Comparison of ENCODE assay signal across 20 cellular contexts in the genomic region with DNA sequence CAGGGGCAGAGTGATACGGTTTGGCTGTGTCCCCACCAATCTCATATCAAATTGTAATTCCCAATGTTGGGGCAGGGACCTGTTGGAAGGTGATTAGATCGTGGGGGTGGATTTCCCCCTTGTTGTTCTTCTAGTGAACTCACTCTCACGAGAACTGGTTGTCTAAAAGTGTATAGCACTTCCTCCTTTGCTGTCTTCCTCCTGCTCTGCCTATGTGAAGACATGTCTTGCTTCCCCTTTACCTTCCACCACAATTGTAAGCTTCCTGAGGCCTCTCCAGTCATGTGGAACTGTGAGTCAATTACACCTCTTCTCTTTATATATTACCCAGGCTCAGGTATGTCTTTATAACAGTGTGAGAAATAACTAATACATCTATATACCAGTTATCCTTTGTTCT.
"Had no signal": no experiment of that assay in that cellular context is flagged by ENCODE, and none has a peak within 500 bp of the region (broad histone marks: within the 10 kb centered on the region; RNA-seq: fewer than 3 reads in every experiment).

No MANE protein-coding gene starts in this region.

- H3K4me1 Mint-ChIP-seq: activated naive CD4-positive, alpha-beta T cell treated with anti-CD3 and anti-CD28 coated beads, Interleukin-2, amount 10 ng/mL, durations not matched to agents 7 days and 5 days; activated naive CD8-positive, alpha-beta T cell treated with anti-CD3 and anti-CD28 coated beads, Interleukin-2, amount 50 U/mL, for 24 hours; naive thymus-derived CD8-positive, alpha-beta T cell had no signal

- DNase-seq: activated CD4-positive, alpha-beta T cell treated with anti-CD3 and anti-CD28 coated beads, Interleukin-2, amount 50 U/mL, for 1 hour; activated CD4-positive, CD25-positive, alpha-beta regulatory T cell treated with anti-CD3 and anti-CD28 coated beads, Interleukin-2, amount 50 U/mL, for 72 hours; activated CD8-positive, alpha-beta memory T cell treated with anti-CD3 and anti-CD28 coated beads, Interleukin-2, amount 50 U/mL, for 4 hours; activated effector memory CD4-positive, alpha-beta T cell treated with Interleukin-2 at 50 U/mL for 16 hours; activated naive CD4-positive, alpha-beta T cell treated with anti-CD3 and anti-CD28 coated beads, Interleukin-2, amount 10 ng/mL, durations not matched to agents 7 days and 5 days; activated naive CD8-positive, alpha-beta T cell treated with anti-CD3 and anti-CD28 coated beads, Interleukin-2, amount 50 U/mL, for 24 hours; activated T-cell treated with anti-CD3 and anti-CD28 coated beads, Interleukin-2, amount 50 U/mL, for 48 hours; anterior cingulate cortex; brain microvascular endothelial cell; central memory CD4-positive, alpha-beta T cell; colonic mucosa; foreskin keratinocyte; glutamatergic neuron; lower lobe of right lung; naive thymus-derived CD8-positive, alpha-beta T cell; ovary; right lobe of liver; small intestine; stimulated activated CD4-positive, alpha-beta T cell treated with anti-CD3 and anti-CD28 coated beads, Interleukin-4, amount 100 ng/mL, for 1 hour had no signal

- H3K27ac Mint-ChIP-seq: activated naive CD4-positive, alpha-beta T cell treated with anti-CD3 and anti-CD28 coated beads, Interleukin-2, amount 10 ng/mL, durations not matched to agents 7 days and 5 days; activated naive CD8-positive, alpha-beta T cell treated with anti-CD3 and anti-CD28 coated beads, Interleukin-2, amount 50 U/mL, for 24 hours; naive thymus-derived CD8-positive, alpha-beta T cell had no signal

- H3K27me3 Mint-ChIP-seq: activated naive CD4-positive, alpha-beta T cell treated with anti-CD3 and anti-CD28 coated beads, Interleukin-2, amount 10 ng/mL, durations not matched to agents 7 days and 5 days; activated naive CD8-positive, alpha-beta T cell treated with anti-CD3 and anti-CD28 coated beads, Interleukin-2, amount 50 U/mL, for 24 hours; naive thymus-derived CD8-positive, alpha-beta T cell had no signal

- FAIRE-seq: keratinocyte, small intestine had no signal

- ATAC-seq: activated naive CD8-positive, alpha-beta T cell treated with anti-CD3 and anti-CD28 coated beads, Interleukin-2, amount 50 U/mL, for 24 hours; foreskin keratinocyte; lower lobe of right lung; naive thymus-derived CD8-positive, alpha-beta T cell; right lobe of liver had no signal

- H3K4me3 Mint-ChIP-seq: activated naive CD4-positive, alpha-beta T cell treated with anti-CD3 and anti-CD28 coated beads, Interleukin-2, amount 10 ng/mL, durations not matched to agents 7 days and 5 days; activated naive CD8-positive, alpha-beta T cell treated with anti-CD3 and anti-CD28 coated beads, Interleukin-2, amount 50 U/mL, for 24 hours; naive thymus-derived CD8-positive, alpha-beta T cell had no signal
